22 cellular contexts compared by ENCODE assay signal in genomic region chr5:68659876-68660275, GRCh38.
DNase-seq lines count a peak whose midpoint lies in the region; TF ChIP-seq lines count a peak whose summit lies in the region.
"Had no signal": no experiment of that assay in that cellular context is flagged by ENCODE, and none has a peak within 500 bp of the region (broad histone marks: within the 10 kb centered on the region; RNA-seq: fewer than 3 reads in every experiment).

No MANE protein-coding gene starts in this region.

- H3K27me3 Mint-ChIP-seq in glutamatergic neuron (ENCODE audit: unreplicated experiment) = peaks cover 2% of the 10 kb centered on the region

- no peak overlapping the region for H3K9ac ChIP-seq in mesenchymal stem cell (ENCODE audit: low read length)
- H3K9ac ChIP-seq: BLaER1 treated with 17β-estradiol and CSF1 and Interleukin-3, amounts not matched to agents 10 nM and 100 nM had no signal

- TF ChIP-seq CTCF in AG10803 (conservative IDR thresholded peaks at IDR 0.05; ENCODE audit: low read length) = no peak
- TF ChIP-seq CTCF in cardiac fibroblast (IDR thresholded peaks at IDR 0.05; ENCODE audit: low read depth, low read length) = no peak
- TF ChIP-seq CTCF in glutamatergic neuron (IDR thresholded peaks at IDR 0.05; ENCODE audit: partially characterized antibody, unreplicated experiment) = no peak

- no peak overlapping the region for H2BK15ac ChIP-seq in mesenchymal stem cell (ENCODE audit: low read depth, poor library complexity, severe bottlenecking)

- H2AFZ ChIP-seq in mesenchymal stem cell (ENCODE audit: low read depth, low read length) = no peak overlapping the region

- H3K4me1 Mint-ChIP-seq in glutamatergic neuron (ENCODE audit: low read depth, unreplicated experiment) = peaks cover 12% of the 10 kb centered on the region

- WGBS in mesenchymal stem cell = 48% methylated on average over 2 of the region's 3 CpGs

- no peak overlapping the region for H3K18ac ChIP-seq in mesenchymal stem cell (ENCODE audit: low read depth in 1 of 2, low read length in 2 of 2)

- H3K36me3 ChIP-seq in mesenchymal stem cell (ENCODE audit: control insufficient read depth in 1 of 2, insufficient read depth in 2 of 2, low read depth in 1 of 2, low read length in 2 of 2) = no peaks in the 10 kb centered on the region
- H3K36me3 ChIP-seq: BLaER1 treated with 17β-estradiol and CSF1 and Interleukin-3, amounts not matched to agents 10 nM and 100 nM; SJSA1 had no signal

- H3K27ac Mint-ChIP-seq in glutamatergic neuron (ENCODE audit: unreplicated experiment) = no peak overlapping the region
- H3K27ac Mint-ChIP-seq: CD8-positive, alpha-beta T cell had no signal

- no peak overlapping the region for H2BK120ac ChIP-seq in mesenchymal stem cell (ENCODE audit: low read depth, low read length)

- no peak overlapping the region for H3K4me2 ChIP-seq in mesenchymal stem cell (ENCODE audit: low read length, poor library complexity, severe bottlenecking)
- H3K4me2 ChIP-seq: A549; BLaER1 treated with 17β-estradiol and CSF1 and Interleukin-3, amounts not matched to agents 10 nM and 100 nM had no signal

- H3K4me3 ChIP-seq in AG10803 (ENCODE audit: low read length) = no peak overlapping the region
- H3K4me3 ChIP-seq in cardiac fibroblast (replicated peaks in 1 of 2; ENCODE audit: low read depth in 2 of 2, low read length in 2 of 2) = no peak overlapping the region
- no peak overlapping the region for H3K4me3 ChIP-seq in mesenchymal stem cell (ENCODE audit: insufficient read depth in 1 of 2, low read depth in 1 of 2, low read length in 2 of 2)
- H3K4me3 ChIP-seq: A549; BLaER1 treated with 17β-estradiol and CSF1 and Interleukin-3, amounts not matched to agents 10 nM and 100 nM; SJSA1 had no signal

- H3K36me3 Mint-ChIP-seq in glutamatergic neuron (ENCODE audit: unreplicated experiment) = no peaks in the 10 kb centered on the region
- H3K36me3 Mint-ChIP-seq: CD8-positive, alpha-beta T cell had no signal

- peaks cover 3% of the 10 kb centered on the region for H3K4me1 ChIP-seq in mesenchymal stem cell (ENCODE audit: control insufficient read depth, insufficient read depth, low read depth, low read length)
- H3K4me1 ChIP-seq: A549, SJSA1 had no signal

- no peak overlapping the region for H2AK5ac ChIP-seq in mesenchymal stem cell (ENCODE audit: low read length, severe bottlenecking)

- no peak overlapping the region for H3K4me3 Mint-ChIP-seq in glutamatergic neuron (ENCODE audit: unreplicated experiment)
- H3K4me3 Mint-ChIP-seq: CD8-positive, alpha-beta T cell had no signal

- no peak overlapping the region for H3K4ac ChIP-seq in mesenchymal stem cell (ENCODE audit: low read depth in 1 of 2, low read length in 2 of 2)

- no peak overlapping the region for H3K23ac ChIP-seq in mesenchymal stem cell (ENCODE audit: low read length in 2 of 2)

- H2BK5ac ChIP-seq in mesenchymal stem cell (ENCODE audit: low read depth, low read length, poor library complexity, severe bottlenecking) = peak overlapping the region; percentile 9

- H3K9me3 ChIP-seq in mesenchymal stem cell (ENCODE audit: control insufficient read depth, low read length) = peaks cover 5% of the 10 kb centered on the region
- H3K9me3 ChIP-seq: A549; BLaER1 treated with 17β-estradiol and CSF1 and Interleukin-3, amounts not matched to agents 10 nM and 100 nM; SJSA1 had no signal

- H3K14ac ChIP-seq in mesenchymal stem cell (ENCODE audit: low read length in 2 of 2) = no peak overlapping the region

- H2BK12ac ChIP-seq in mesenchymal stem cell (ENCODE audit: low read length in 2 of 2) = no peak overlapping the region

- peaks cover 7% of the 10 kb centered on the region for H3K9me3 Mint-ChIP-seq in glutamatergic neuron (ENCODE audit: unreplicated experiment)
- H3K9me3 Mint-ChIP-seq: CD8-positive, alpha-beta T cell had no signal

- no peaks in the 10 kb centered on the region for H3K79me1 ChIP-seq in mesenchymal stem cell (replicated peaks; ENCODE audit: low read length, poor library complexity, severe bottlenecking)

- peaks cover 0 to 7% of the 10 kb centered on the region in 2 experiments for H3K27me3 ChIP-seq in mesenchymal stem cell (ENCODE audit: control insufficient read depth in 1 of 2, insufficient read depth in 1 of 2, low read length in 2 of 2)
- H3K27me3 ChIP-seq: BLaER1 treated with 17β-estradiol and CSF1 and Interleukin-3, amounts not matched to agents 10 nM and 100 nM; SJSA1 had no signal

- DNase-seq in AG10803 (ENCODE audit: low read depth) (peak; percentile 22), HS-27A (ENCODE audit: low read depth) (peak; percentile 31), cardiac fibroblast (ENCODE audit: low read depth in 2 of 2) (peak; percentile 14 to 65), mesenchymal stem cell (no peak), NCI-H1694 (lab: John Stamatoyannopoulos, UW) (no peak), NCI-H774 (lab: John Stamatoyannopoulos, UW) (no peak), glutamatergic neuron (no peak), dermis blood vessel endothelial cell (no peak)
- DNase-seq: CD8-positive, alpha-beta T cell; DND-41; GDM1; H7; KG1; NCI-H1105; NCI-H2081; NCI-H2171; NCI-H345; NCI-H524; NCI-H82 had no signal

- H4K91ac ChIP-seq in mesenchymal stem cell (ENCODE audit: low read length) = no peak overlapping the region

- no peak overlapping the region for H3K27ac ChIP-seq in mesenchymal stem cell (ENCODE audit: low read length, poor library complexity, severe bottlenecking)
- H3K27ac ChIP-seq: A549; BLaER1 treated with 17β-estradiol and CSF1 and Interleukin-3, amounts not matched to agents 10 nM and 100 nM; SJSA1 had no signal

- peak overlapping the region; percentile 37 for H4K8ac ChIP-seq in mesenchymal stem cell (ENCODE audit: low read length)

Comparison
In these comparisons a context has a peak if more than half of its experiments do, and no peak if none do; other contexts are left out.
1. DNase-seq: peak in AG10803 (single experiment), HS-27A (single experiment) and cardiac fibroblast (2 of 2); none in mesenchymal stem cell (single experiment), NCI-H1694 (single experiment), NCI-H774 (single experiment), glutamatergic neuron (single experiment) and dermis blood vessel endothelial cell (single experiment).